Comparison of ENCODE assay signal across 1 cellular context in the genomic region with DNA sequence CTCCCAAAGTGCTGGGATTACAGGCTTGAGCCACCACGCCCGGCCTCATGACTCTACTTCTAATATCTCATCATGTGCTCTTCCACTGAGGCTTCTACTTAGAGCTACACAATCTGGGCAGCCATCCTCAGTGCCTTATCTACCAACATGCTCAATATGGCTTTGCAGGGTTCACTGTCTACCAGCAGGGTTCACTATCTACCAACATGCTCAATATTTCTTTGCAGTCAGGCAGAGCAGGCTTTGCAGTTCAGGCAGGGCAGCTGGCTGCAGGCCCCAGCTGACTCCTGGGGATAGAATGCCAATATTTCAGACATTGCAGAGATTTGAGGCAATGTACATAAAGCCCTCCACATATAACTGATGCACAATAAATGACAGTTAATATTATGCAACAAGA.
TF ChIP-seq lines count a peak whose summit lies in the region.

No MANE protein-coding gene starts in this region.

TF ChIP-seq in HepG2, 621 proteins besides CTCF, POLR2A, EP300 and RAD21 (continued from another document):
- TF ChIP-seq, protein P1, sequence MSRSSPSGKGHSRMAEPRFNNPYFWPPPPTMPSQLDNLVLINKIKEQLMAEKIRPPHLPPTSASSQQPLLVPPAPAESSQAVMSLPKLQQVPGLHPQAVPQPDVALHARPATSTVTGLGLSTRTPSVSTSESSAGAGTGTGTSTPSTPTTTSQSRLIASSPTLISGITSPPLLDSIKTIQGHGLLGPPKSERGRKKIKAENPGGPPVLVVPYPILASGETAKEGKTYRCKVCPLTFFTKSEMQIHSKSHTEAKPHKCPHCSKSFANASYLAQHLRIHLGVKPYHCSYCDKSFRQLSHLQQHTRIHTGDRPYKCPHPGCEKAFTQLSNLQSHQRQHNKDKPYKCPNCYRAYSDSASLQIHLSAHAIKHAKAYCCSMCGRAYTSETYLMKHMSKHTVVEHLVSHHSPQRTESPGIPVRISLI (CRISPR knock-in tag; IDR thresholded peaks at IDR 0.05; ENCODE audit: borderline replicate concordance): peak; percentile 27; the same call in 1 of the 2 replicates
- no peak for TF ChIP-seq PHF21A (CRISPR knock-in tag; IDR thresholded peaks at IDR 0.05)
TF ChIP-seq in HepG2: peak in this region for 30.
